11 cellular contexts compared by ENCODE assay signal in the genomic region with DNA sequence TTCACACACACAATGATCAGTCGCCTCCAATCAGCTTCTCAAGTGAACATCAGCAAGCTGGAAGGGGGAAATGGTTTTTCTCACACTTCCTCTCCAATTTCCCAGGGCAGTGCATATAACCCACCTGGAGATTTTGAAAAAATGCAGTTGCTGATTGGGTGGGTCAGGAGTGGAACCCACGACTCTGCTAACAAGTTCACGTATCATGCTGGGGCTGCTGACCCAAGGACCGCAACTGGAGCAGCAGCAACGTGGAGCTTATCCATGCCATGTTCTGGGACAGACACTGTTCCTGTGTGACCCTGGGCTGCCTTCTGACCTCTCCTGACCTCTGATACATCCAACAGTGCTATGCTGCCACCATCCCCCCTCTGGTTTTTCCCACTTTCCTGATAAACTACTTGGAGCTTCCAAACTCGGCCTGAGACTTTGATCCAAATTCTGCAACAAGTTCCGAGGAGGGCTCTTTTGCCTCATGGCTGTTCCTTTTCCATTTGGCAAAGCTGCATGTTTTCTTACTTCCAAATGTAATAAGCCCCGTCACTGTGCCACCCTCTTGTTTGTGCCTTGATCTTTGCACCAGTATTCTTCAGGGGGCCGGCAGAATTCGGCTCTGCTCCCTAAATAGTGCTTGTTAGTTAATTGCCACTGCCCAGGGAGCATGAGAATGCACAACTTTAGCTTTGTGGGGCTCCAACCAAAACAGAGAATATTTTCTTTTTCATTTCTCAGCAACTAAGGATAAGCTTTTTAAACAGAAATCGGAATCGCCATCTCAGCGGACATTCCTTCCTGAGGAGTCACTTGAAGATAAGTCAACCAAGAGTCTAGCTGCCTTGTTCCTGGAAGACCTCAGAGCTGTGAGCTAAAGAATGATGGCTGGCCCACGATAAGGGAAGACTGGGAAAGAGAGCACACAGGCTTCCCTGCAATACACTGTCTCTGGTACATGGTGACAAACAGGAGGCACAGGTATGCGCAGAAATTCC.
A peak's percentile ranks its signal among the peaks of the same experiment; 100 is the strongest.
DNase-seq lines count a peak whose midpoint lies in the region; ATAC-seq, FAIRE-seq and TF ChIP-seq lines count a peak whose summit lies in the region.
"Had no signal": no experiment of that assay in that cellular context is flagged by ENCODE, and none has a peak within 500 bp of the region (broad histone marks: within the 10 kb centered on the region; RNA-seq: fewer than 3 reads in every experiment).

No MANE protein-coding gene starts in this region.

- H3K27me3 Mint-ChIP-seq in naive thymus-derived CD4-positive, alpha-beta T cell, result no peaks in the 10 kb centered on the region

- no peaks in the 10 kb centered on the region for H3K27me3 ChIP-seq in ACC112 (ENCODE audit: insufficient read depth, low read length)
- no peaks in the 10 kb centered on the region for H3K27me3 ChIP-seq in bronchial epithelial cell (ENCODE audit: control insufficient read depth, insufficient read depth, low read length)
- no peaks in the 10 kb centered on the region for H3K27me3 ChIP-seq in naive thymus-derived CD4-positive, alpha-beta T cell (ENCODE audit: control insufficient read depth in 2 of 2, insufficient read depth in 2 of 2, low read length in 2 of 2)
- H3K27me3 ChIP-seq in gastroesophageal sphincter, result no peaks in the 10 kb centered on the region
- H3K27me3 ChIP-seq: neutrophil had no signal

- H3K36me3 Mint-ChIP-seq in naive thymus-derived CD4-positive, alpha-beta T cell, result peaks cover 6 to 48% (median 38%) of the 10 kb centered on the region in 5 donors

- intact Hi-C loops in naive thymus-derived CD4-positive, alpha-beta T cell (cut with micrococcal nuclease), result loop anchor here (1.0 to 5.0 kb wide), 5 partner anchors 92 to 423 kb away; a partner anchor contains a TSS

- no peaks in the 10 kb centered on the region for H3K79me2 ChIP-seq in ACC112 (ENCODE audit: control insufficient read depth, insufficient read depth, low read length, unreplicated experiment)

- H3K4me3 Mint-ChIP-seq in naive thymus-derived CD4-positive, alpha-beta T cell, result peak overlapping the region; percentile 73 to 97 (median 87)

- H3K36me3 ChIP-seq in ACC112 (ENCODE audit: insufficient read depth, low read length), result no peaks in the 10 kb centered on the region
- H3K36me3 ChIP-seq in bronchial epithelial cell (ENCODE audit: control insufficient read depth, insufficient read depth, low read length), result peaks cover 8% of the 10 kb centered on the region
- peaks cover 0 to 13% (median 0%) of the 10 kb centered on the region in 3 experiments for H3K36me3 ChIP-seq in naive thymus-derived CD4-positive, alpha-beta T cell (ENCODE audit: control insufficient read depth in 2 of 3, insufficient read depth in 3 of 3, low read length in 3 of 3)
- H3K36me3 ChIP-seq in gastroesophageal sphincter, result peaks cover 0 to 97% of the 10 kb centered on the region in 2 donors

- DNase-seq in GM19239 (ENCODE audit: insufficient read length, low spot score) (peak; percentile 66), bronchial epithelial cell (ENCODE audit: low read depth) (no peak), NCI-H146 (lab: John Stamatoyannopoulos, UW) (no peak), GM19240 (ENCODE audit: insufficient read length, low spot score) (no peak)
- no peak for DNase-seq in naive thymus-derived CD4-positive, alpha-beta T cell
- DNase-seq: foreskin fibroblast, NCI-H1092 had no signal

- peaks cover 0 to 34% (median 0%) of the 10 kb centered on the region in 11 donors for H3K9me3 Mint-ChIP-seq in naive thymus-derived CD4-positive, alpha-beta T cell

- 52 to 63% methylated on average over 8 to 14 of the region's 15 CpGs for WGBS in gastroesophageal sphincter (ENCODE audit: low coverage in 1 of 2), 2 donors

- POLR2A ChIA-PET in naive thymus-derived CD4-positive, alpha-beta T cell (lab: Charles Lee), result interaction anchor here (0.7 to 1.8 kb wide), 5 partner anchors 10 to 133 kb away, joined by 3 to 6 read pairs (median 3); no protein-coding TSS in a partner anchor

- TF ChIP-seq CTCF in bronchial epithelial cell (IDR thresholded peaks at IDR 0.05; ENCODE audit: insufficient read depth, low read length, severe bottlenecking) (no peak), gastroesophageal sphincter (IDR thresholded peaks at IDR 0.05) (no peak)

- no peak for TF ChIP-seq EP300 in gastroesophageal sphincter (IDR thresholded peaks at IDR 0.05)

- CTCF ChIA-PET in naive thymus-derived CD4-positive, alpha-beta T cell (lab: Charles Lee), result interaction anchor here (0.6 to 2.0 kb wide), 7 partner anchors 12 to 141 kb away, joined by 3 to 9 read pairs (median 4); no protein-coding TSS in a partner anchor

- H3K4me1 ChIP-seq in ACC112 (ENCODE audit: control insufficient read depth, insufficient read depth, low read length, unreplicated experiment), result peaks cover 21% of the 10 kb centered on the region
- peaks cover 20 to 46% of the 10 kb centered on the region in 2 donors for H3K4me1 ChIP-seq in naive thymus-derived CD4-positive, alpha-beta T cell (ENCODE audit: control insufficient read depth in 2 of 2, insufficient read depth in 2 of 2, low read length in 2 of 2)
- H3K4me1 ChIP-seq in gastroesophageal sphincter, result peaks cover 0 to 56% (median 7%) of the 10 kb centered on the region in 3 donors

- peak overlapping the region; percentile 82 to 98 (median 95) for H3K27ac Mint-ChIP-seq in naive thymus-derived CD4-positive, alpha-beta T cell

- H2AFZ ChIP-seq in ACC112 (ENCODE audit: low read length, unreplicated experiment), result peak overlapping the region; percentile 33

- TF ChIP-seq POLR2A in gastroesophageal sphincter (IDR thresholded peaks at IDR 0.05), result no peak

- no peaks in the 10 kb centered on the region for H3K9me3 ChIP-seq in naive thymus-derived CD4-positive, alpha-beta T cell (ENCODE audit: control insufficient read depth in 2 of 3, low read length in 3 of 3)
- H3K9me3 ChIP-seq in gastroesophageal sphincter, result no peaks in the 10 kb centered on the region
- H3K9me3 ChIP-seq: neutrophil had no signal

- no peak for FAIRE-seq in GM19239 (lab: Jason Lieb, UNC)
- peak; percentile 58 for FAIRE-seq in bronchial epithelial cell (lab: Jason Lieb, UNC)

- H3K4me3 ChIP-seq in ACC112 (ENCODE audit: low read depth, low read length) (0 out of 2 replicates have a peak overlapping the region, but pooled peaks have one; percentile 40), bronchial epithelial cell (ENCODE audit: low read depth, low read length) (no peak overlapping the region), gastroesophageal sphincter (no peak overlapping the region)
- H3K4me3 ChIP-seq in naive thymus-derived CD4-positive, alpha-beta T cell (ENCODE audit: low read length), result no peak overlapping the region

- ATAC-seq in naive thymus-derived CD4-positive, alpha-beta T cell, result no peak
- ATAC-seq in GM18502 (IDR thresholded peaks at IDR 0.05; ENCODE audit: poor library complexity, unreplicated experiment) (no peak), gastroesophageal sphincter (no peak)

- H3K27ac ChIP-seq in ACC112 (ENCODE audit: low read depth, low read length), result peak overlapping the region; percentile 28; the same call in 1 of the 2 replicates
- H3K27ac ChIP-seq in naive thymus-derived CD4-positive, alpha-beta T cell (ENCODE audit: low read depth, low read length), result peak overlapping the region; percentile 48
- peak overlapping the region in 2 of 4 donors; percentile 18 to 60 for H3K27ac ChIP-seq in gastroesophageal sphincter
- H3K27ac ChIP-seq: neutrophil had no signal

- peaks cover 23 to 58% (median 57%) of the 10 kb centered on the region in 7 donors for H3K4me1 Mint-ChIP-seq in naive thymus-derived CD4-positive, alpha-beta T cell
